16 cellular contexts compared by ENCODE assay signal in genomic region chr21:15667010-15667409, GRCh38.
A peak's percentile ranks its signal among the peaks of the same experiment; 100 is the strongest.
DNase-seq lines count a peak whose midpoint lies in the region; ATAC-seq and TF ChIP-seq lines count a peak whose summit lies in the region.
"Had no signal": no experiment of that assay in that cellular context is flagged by ENCODE, and none has a peak within 500 bp of the region (broad histone marks: within the 10 kb centered on the region; RNA-seq: fewer than 3 reads in every experiment).

No MANE protein-coding gene starts in this region.

- peak; percentile 84 for DNase-seq in GM23248
- DNase-seq in amniotic epithelial cell (ENCODE audit: low read depth) = peak; percentile 86
- peak; percentile 58 for DNase-seq in fibroblast of the aortic adventitia (ENCODE audit: low read depth)
- peak; percentile 35 for DNase-seq in skeletal muscle cell (ENCODE audit: low read depth)
- DNase-seq in NCI-H524 (lab: John Stamatoyannopoulos, UW) = no peak
- DNase-seq in islet precursor cell = no peak
- DNase-seq: activated gamma-delta T cell treated with Interleukin-2 at 50 U/mL for 16 hours; aorta; CD4-positive, CD25-positive, alpha-beta regulatory T cell; dermis blood vessel endothelial cell; NCI-H1092; NK-92 treated with Interleukin-12 subunit alpha and Interleukin-12 subunit beta, amount 100 ng/mL, for 24 hours; SHP77 treated with DMSO at 0.1 percent for 48 hours; stimulated activated CD8-positive, alpha-beta memory T cell treated with anti-CD3 and anti-CD28 coated beads, Interleukin-4, amount 100 ng/mL, for 48 hours; T-helper 17 cell had no signal

- peak overlapping the region; percentile 34; the same call in 1 of the 2 replicates for H3K27ac ChIP-seq in GM23248

- in situ Hi-C loops in GM23248 (cut with MboI) = no loop called here

- no peaks in the 10 kb centered on the region for H3K36me3 ChIP-seq in GM23248 (ENCODE audit: low read depth)

- H2AFZ ChIP-seq in GM23248 = no peak overlapping the region

- no peaks in the 10 kb centered on the region for H3K79me2 ChIP-seq in GM23248 (ENCODE audit: insufficient read depth)

- H3K9ac ChIP-seq in GM23248 = no peak overlapping the region

- TF ChIP-seq CTCF in fibroblast of the aortic adventitia (IDR thresholded peaks at IDR 0.05; ENCODE audit: insufficient read depth, low read length) = no peak

- H3K9me2 ChIP-seq in GM23248 (ENCODE audit: insufficient read depth) = no peaks in the 10 kb centered on the region

- 23 to 44% methylated on average over 1 of the region's 1 CpG for WGBS in GM23248 (ENCODE audit: low coverage in 1 of 2, low lambda C conversion rate in 2 of 2, missing lambda C conversion rate in 2 of 2), 2 experiments

- no peaks in the 10 kb centered on the region for H3K9me3 ChIP-seq in GM23248 (ENCODE audit: low read depth)

- no peak overlapping the region for H3K4me3 ChIP-seq in GM23248
- H3K4me3 ChIP-seq in fibroblast of the aortic adventitia (ENCODE audit: low read depth, low read length) = no peak overlapping the region
- H3K4me3 ChIP-seq in skeletal muscle cell (ENCODE audit: low read depth, low read length) = no peak overlapping the region

- H4K20me1 ChIP-seq in GM23248 (ENCODE audit: insufficient read depth) = no peaks in the 10 kb centered on the region

- H3K4me1 ChIP-seq in GM23248 (ENCODE audit: insufficient read depth) = peaks cover 32% of the 10 kb centered on the region

- ATAC-seq in HG02759 (IDR thresholded peaks at IDR 0.05; ENCODE audit: unreplicated experiment) = no peak
- ATAC-seq: T-helper 17 cell had no signal

- no peaks in the 10 kb centered on the region for H3K27me3 ChIP-seq in GM23248 (replicated peaks; ENCODE audit: insufficient read depth)

- H3K4me2 ChIP-seq in GM23248 (ENCODE audit: unreplicated experiment) = peak overlapping the region; percentile 69

- H3F3A ChIP-seq in GM23248 (ENCODE audit: insufficient read depth) = peaks cover 16% of the 10 kb centered on the region

Comparison
In these comparisons a context has a peak if more than half of its experiments do, and no peak if none do; other contexts are left out.
1. DNase-seq: peak in GM23248 (single experiment), amniotic epithelial cell (single experiment), fibroblast of the aortic adventitia (single experiment) and skeletal muscle cell (single experiment); none in NCI-H524 (0 of 2) and islet precursor cell (single experiment).